Comparison of ENCODE assay signal across 10 cellular contexts in the genomic region with DNA sequence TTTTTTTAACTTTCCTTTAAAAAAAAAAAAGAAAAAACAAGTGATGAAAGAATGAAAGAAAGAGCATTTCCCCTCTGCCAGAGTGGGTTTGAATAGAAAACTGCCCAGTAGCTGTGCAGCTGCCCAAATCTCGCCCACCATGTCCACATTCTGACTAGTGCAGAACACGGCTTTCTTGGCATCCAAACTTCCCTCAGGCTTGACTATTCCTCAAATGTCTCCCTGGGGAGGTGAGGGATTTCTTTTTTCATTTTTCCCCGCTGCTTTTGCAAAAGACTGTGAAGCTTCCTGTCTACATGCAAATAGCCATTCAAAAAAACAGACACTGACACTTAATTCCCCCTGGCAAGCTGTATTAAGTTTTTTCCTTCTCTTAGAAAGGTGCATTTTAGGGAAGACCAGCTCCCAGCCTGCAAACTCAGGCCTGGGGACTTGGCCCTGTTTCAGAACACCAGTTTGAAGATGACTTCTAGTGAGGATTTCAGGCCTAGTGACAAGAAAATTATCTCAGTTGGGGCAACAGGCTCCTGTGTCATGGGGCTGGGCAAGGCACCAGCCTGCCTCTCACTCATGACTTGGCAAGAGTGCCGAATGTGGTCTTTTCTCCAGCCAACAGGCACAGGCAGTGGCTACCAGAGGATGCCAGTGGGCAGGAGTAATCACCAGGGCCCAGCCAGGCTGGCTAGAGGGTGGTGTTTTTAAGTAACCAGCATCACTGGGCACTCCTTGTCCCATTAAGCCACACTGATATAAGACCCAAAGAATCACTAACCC.
DNase-seq lines count a peak whose midpoint lies in the region; ATAC-seq, FAIRE-seq and TF ChIP-seq lines count a peak whose summit lies in the region.
"Had no signal": no experiment of that assay in that cellular context is flagged by ENCODE, and none has a peak within 500 bp of the region (broad histone marks: within the 10 kb centered on the region; RNA-seq: fewer than 3 reads in every experiment).

No MANE protein-coding gene starts in this region.

- 70% methylated on average over 4 of the region's 4 CpGs for WGBS in hepatocyte (ENCODE audit: low lambda C conversion rate, missing lambda C conversion rate)

- H4K20me1 ChIP-seq in hepatocyte (ENCODE audit: insufficient read depth, poor library complexity, severe bottlenecking) = no peaks in the 10 kb centered on the region

- H3K27me3 ChIP-seq in hepatocyte = no peaks in the 10 kb centered on the region
- no peaks in the 10 kb centered on the region for H3K27me3 ChIP-seq in subcutaneous abdominal adipose tissue (ENCODE audit: control insufficient read depth in 5 of 5, insufficient read depth in 4 of 5, low read length in 5 of 5)

- no peak overlapping the region for H3K4me2 ChIP-seq in hepatocyte

- H3K79me2 ChIP-seq in hepatocyte = no peaks in the 10 kb centered on the region

- H3K9me2 ChIP-seq in hepatocyte (replicated peaks; ENCODE audit: insufficient read depth) = peaks cover 4% of the 10 kb centered on the region

- H3K9ac ChIP-seq in subcutaneous abdominal adipose tissue (ENCODE audit: low read length in 5 of 5) = no peak overlapping the region

- FAIRE-seq in frontal cortex (lab: Jason Lieb, UNC) = no peak
- FAIRE-seq: endothelial cell of umbilical vein, TTC549 had no signal

- peaks cover 4% of the 10 kb centered on the region for H3K4me1 ChIP-seq in hepatocyte (ENCODE audit: insufficient read depth)
- H3K4me1 ChIP-seq in subcutaneous abdominal adipose tissue (ENCODE audit: control insufficient read depth in 5 of 5, insufficient read depth in 5 of 5, low read length in 5 of 5) = peaks cover 0 to 34% (median 28%) of the 10 kb centered on the region in 5 donors

- no peak overlapping the region for H2AFZ ChIP-seq in hepatocyte

- DNase-seq in LoVo (ENCODE audit: low spot score) (peak; percentile 11), cardiac fibroblast (ENCODE audit: low read depth in 2 of 2) (peak; percentile 54 to 77), hepatocyte (ENCODE audit: low spot score) (no peak), frontal cortex (ENCODE audit: low spot score in 2 of 2) (no peak), NCI-H2227 (lab: John Stamatoyannopoulos, UW; ENCODE audit: unreplicated experiment) (no peak)

- ATAC-seq in GM21576 (IDR thresholded peaks at IDR 0.05; ENCODE audit: unreplicated experiment) (no peak), HG03432 (IDR thresholded peaks at IDR 0.05; ENCODE audit: unreplicated experiment) (no peak)

- peak overlapping the region; percentile 21 for H3K27ac ChIP-seq in hepatocyte
- H3K27ac ChIP-seq in subcutaneous abdominal adipose tissue (ENCODE audit: low read depth, low read length) = peak overlapping the region; percentile 56

- H3K4me3 ChIP-seq in cardiac fibroblast (replicated peaks in 1 of 2; ENCODE audit: low read depth in 2 of 2, low read length in 2 of 2) (no peak overlapping the region), hepatocyte (no peak overlapping the region), subcutaneous abdominal adipose tissue (ENCODE audit: low read depth in 1 of 5, low read length in 5 of 5) (no peak overlapping the region)

- H3K36me3 ChIP-seq in hepatocyte (replicated peaks; ENCODE audit: insufficient read depth, low read depth) = no peaks in the 10 kb centered on the region
- no peaks in the 10 kb centered on the region for H3K36me3 ChIP-seq in subcutaneous abdominal adipose tissue (ENCODE audit: control insufficient read depth in 5 of 5, insufficient read depth in 5 of 5, low read length in 5 of 5)

- H3K9me3 ChIP-seq in hepatocyte (ENCODE audit: low read depth) = no peaks in the 10 kb centered on the region
- H3K9me3 ChIP-seq in subcutaneous abdominal adipose tissue (ENCODE audit: control insufficient read depth in 5 of 5, low read length in 5 of 5) = no peaks in the 10 kb centered on the region

- TF ChIP-seq CTCF in cardiac fibroblast (IDR thresholded peaks at IDR 0.05; ENCODE audit: low read depth, low read length) (no peak), hepatocyte (IDR thresholded peaks at IDR 0.05; ENCODE audit: poor library complexity) (no peak)

Comparison
In these comparisons a context has a peak if more than half of its experiments do, and no peak if none do; other contexts are left out.
1. DNase-seq: peak in LoVo (single experiment) and cardiac fibroblast (2 of 2); none in hepatocyte (single experiment), frontal cortex (0 of 2) and NCI-H2227 (single experiment).